ENCODE assay signal across 14 cellular contexts in genomic region chr10:101003639-101004206, GRCh38.
"Had no signal": no experiment of that assay in that cellular context is flagged by ENCODE, and none has a peak within 500 bp of the region (broad histone marks: within the 10 kb centered on the region; RNA-seq: fewer than 3 reads in every experiment).

No MANE protein-coding gene starts in this region.

- H3K27ac ChIP-seq: brain microvascular endothelial cell, pancreas, suprapubic skin had no signal

- H3K27ac Mint-ChIP-seq: activated B cell treated with CpG ODN at 0.5 μM for 24 hours; activated CD4-positive, alpha-beta T cell treated with anti-CD3 and anti-CD28 coated beads, Interleukin-2, amount 10 ng/mL, durations not matched to agents 24 days and 14 days; activated naive CD4-positive, alpha-beta T cell treated with anti-CD3 and anti-CD28 coated beads, Interleukin-2, amount 10 ng/mL, durations not matched to agents 7 days and 5 days; memory B cell had no signal

- H3K27me3 Mint-ChIP-seq: activated B cell treated with CpG ODN at 0.5 μM for 24 hours; activated CD4-positive, alpha-beta T cell treated with anti-CD3 and anti-CD28 coated beads, Interleukin-2, amount 10 ng/mL, durations not matched to agents 24 days and 14 days; memory B cell had no signal

- H3K9me3 Mint-ChIP-seq: activated B cell treated with CpG ODN at 0.5 μM for 24 hours; activated CD4-positive, alpha-beta T cell treated with anti-CD3 and anti-CD28 coated beads, Interleukin-2, amount 10 ng/mL, durations not matched to agents 24 days and 14 days; activated naive CD4-positive, alpha-beta T cell treated with anti-CD3 and anti-CD28 coated beads, Interleukin-2, amount 10 ng/mL, durations not matched to agents 7 days and 5 days; memory B cell; neural crest cell had no signal

- ATAC-seq: esophagus mucosa, left lobe of liver, pancreas had no signal

- DNase-seq: activated B cell treated with CpG ODN at 0.5 μM for 24 hours; activated CD4-positive, alpha-beta T cell treated with anti-CD3 and anti-CD28 coated beads, Interleukin-2, amount 10 ng/mL, durations not matched to agents 24 days and 14 days; activated CD8-positive, alpha-beta memory T cell treated with anti-CD3 and anti-CD28 coated beads for 24 hours; activated naive CD4-positive, alpha-beta T cell treated with anti-CD3 and anti-CD28 coated beads, Interleukin-2, amount 10 ng/mL, durations not matched to agents 7 days and 5 days; adrenal gland; brain microvascular endothelial cell; pancreas; small intestine; T-helper 2 cell had no signal

- H3K27me3 ChIP-seq: adrenal gland, brain microvascular endothelial cell, pancreas, suprapubic skin had no signal

- H3K4me3 Mint-ChIP-seq: activated B cell treated with CpG ODN at 0.5 μM for 24 hours; activated CD4-positive, alpha-beta T cell treated with anti-CD3 and anti-CD28 coated beads, Interleukin-2, amount 10 ng/mL, durations not matched to agents 24 days and 14 days; activated naive CD4-positive, alpha-beta T cell treated with anti-CD3 and anti-CD28 coated beads, Interleukin-2, amount 10 ng/mL, durations not matched to agents 7 days and 5 days; memory B cell had no signal

- H3K4me3 ChIP-seq: adrenal gland, pancreas, suprapubic skin had no signal

- H3K9me3 ChIP-seq: adrenal gland, pancreas, suprapubic skin had no signal
